Comparison of ENCODE assay signal across 31 cellular contexts in the genomic region with DNA sequence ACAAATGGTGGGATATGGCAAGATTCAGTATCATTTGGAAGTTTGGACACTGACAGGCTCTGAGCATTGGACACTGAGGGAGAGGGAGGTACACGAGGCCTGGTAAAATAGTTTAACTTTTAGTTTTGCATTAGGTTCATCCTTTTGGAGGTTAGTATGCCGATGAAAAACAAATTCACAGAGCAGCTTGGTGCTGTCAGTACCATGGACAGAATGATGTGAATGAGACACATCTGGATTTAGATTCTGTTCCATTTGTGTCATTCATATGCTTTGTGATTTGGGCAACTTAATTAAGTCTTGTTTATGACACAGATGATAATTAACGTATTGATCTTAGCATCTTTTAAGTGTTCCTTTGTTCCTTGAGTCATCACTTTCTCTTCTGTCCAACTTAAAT. TPM values are rescaled to one million over a fixed set of nuclear protein-coding genes. Genes with fewer than 3 reads are reported as not detected.
"Had no signal": no experiment of that assay in that cellular context is flagged by ENCODE, and none has a peak within 500 bp of the region (broad histone marks: within the 10 kb centered on the region; RNA-seq: fewer than 3 reads in every experiment).

No MANE protein-coding gene starts in this region.

- DNase-seq: activated B cell treated with CpG ODN at 0.5 μM for 24 hours; activated CD4-positive, alpha-beta memory T cell treated with anti-CD3 and anti-CD28 coated beads, Interleukin-2, amount 10 ng/mL, durations not matched to agents 7 days and 5 days; activated CD4-positive, alpha-beta T cell treated with anti-CD3 and anti-CD28 coated beads, Interleukin-2, amount 10 ng/mL, durations not matched to agents 7 days and 5 days; activated gamma-delta T cell; activated naive CD4-positive, alpha-beta T cell treated with anti-CD3 and anti-CD28 coated beads for 36 hours; activated T-cell treated with anti-CD3 and anti-CD28 coated beads for 4 hours; activated T-cell treated with anti-CD3 and anti-CD28 coated beads, Interleukin-2, amount 50 U/mL, for 48 hours; brain microvascular endothelial cell; cerebellar nuclear complex; colonic mucosa; NCI-H1092; NCI-H1417; NCI-H1930; NCI-H2107; NCI-H2171 treated with DMSO at 0.1 percent for 48 hours; NCI-H345; NCI-H510A; NCI-H526 treated with DMSO at 0.1 percent for 48 hours; NCI-H82; OCI-M1; SHP77; T-helper 2 cell; T1000 had no signal

- H3K36me3 ChIP-seq: brain microvascular endothelial cell, colonic mucosa, SJSA1 had no signal

- H3K27ac ChIP-seq: brain microvascular endothelial cell, colonic mucosa, SJSA1 had no signal

- H3K4me1 ChIP-seq: colonic mucosa, SJSA1 had no signal

- H3K27ac Mint-ChIP-seq: activated B cell treated with CpG ODN at 0.5 μM for 24 hours; activated CD4-positive, alpha-beta memory T cell treated with anti-CD3 and anti-CD28 coated beads, Interleukin-2, amount 10 ng/mL, durations not matched to agents 7 days and 5 days; activated CD4-positive, alpha-beta T cell treated with anti-CD3 and anti-CD28 coated beads, Interleukin-2, amount 10 ng/mL, durations not matched to agents 7 days and 5 days; activated naive CD4-positive, alpha-beta T cell treated with anti-CD3 and anti-CD28 coated beads for 36 hours; activated naive CD8-positive, alpha-beta T cell; activated T-helper 17 cell treated with anti-CD3 and anti-CD28 coated beads, Interleukin-2, amount 50 U/mL, for 72 hours had no signal

- H3K4me3 ChIP-seq: colonic mucosa, SJSA1 had no signal

- H3K27me3 ChIP-seq: brain microvascular endothelial cell, colonic mucosa, SJSA1 had no signal

- FAIRE-seq: RCC 7860, TTC549 had no signal

- H3K9me3 Mint-ChIP-seq: activated B cell treated with CpG ODN at 0.5 μM for 24 hours; activated CD4-positive, alpha-beta memory T cell treated with anti-CD3 and anti-CD28 coated beads, Interleukin-2, amount 10 ng/mL, durations not matched to agents 7 days and 5 days; activated CD4-positive, alpha-beta T cell treated with anti-CD3 and anti-CD28 coated beads, Interleukin-2, amount 10 ng/mL, durations not matched to agents 7 days and 5 days; activated naive CD4-positive, alpha-beta T cell treated with anti-CD3 and anti-CD28 coated beads for 36 hours; activated T-helper 17 cell treated with anti-CD3 and anti-CD28 coated beads, Interleukin-2, amount 50 U/mL, for 72 hours had no signal

- H3K4me3 Mint-ChIP-seq: activated B cell treated with CpG ODN at 0.5 μM for 24 hours; activated CD4-positive, alpha-beta memory T cell treated with anti-CD3 and anti-CD28 coated beads, Interleukin-2, amount 10 ng/mL, durations not matched to agents 7 days and 5 days; activated CD4-positive, alpha-beta T cell treated with anti-CD3 and anti-CD28 coated beads, Interleukin-2, amount 10 ng/mL, durations not matched to agents 7 days and 5 days; activated naive CD4-positive, alpha-beta T cell treated with anti-CD3 and anti-CD28 coated beads for 36 hours; activated naive CD8-positive, alpha-beta T cell; activated T-helper 17 cell treated with anti-CD3 and anti-CD28 coated beads, Interleukin-2, amount 50 U/mL, for 72 hours had no signal

- H3K9me3 ChIP-seq: colonic mucosa, SJSA1 had no signal

- H3K27me3 Mint-ChIP-seq: activated B cell treated with CpG ODN at 0.5 μM for 24 hours; activated CD4-positive, alpha-beta memory T cell treated with anti-CD3 and anti-CD28 coated beads, Interleukin-2, amount 10 ng/mL, durations not matched to agents 7 days and 5 days; activated CD4-positive, alpha-beta T cell treated with anti-CD3 and anti-CD28 coated beads, Interleukin-2, amount 10 ng/mL, durations not matched to agents 7 days and 5 days; activated naive CD8-positive, alpha-beta T cell; activated T-helper 17 cell treated with anti-CD3 and anti-CD28 coated beads, Interleukin-2, amount 50 U/mL, for 72 hours had no signal

- ATAC-seq: activated T-helper 17 cell treated with anti-CD3 and anti-CD28 coated beads, Interleukin-2, amount 50 U/mL, for 72 hours had no signal

RNA-seq across cellular contexts. Expression of gene CCDC196, which starts 55.5 kb away (rescaled TPM):
- total RNA-seq: activated B cell treated with CpG ODN at 0.5 μM for 24 hours; activated CD4-positive, alpha-beta memory T cell treated with anti-CD3 and anti-CD28 coated beads, Interleukin-2, amount 10 ng/mL, durations not matched to agents 7 days and 5 days; activated CD4-positive, alpha-beta T cell treated with anti-CD3 and anti-CD28 coated beads, Interleukin-2, amount 10 ng/mL, durations not matched to agents 7 days and 5 days; activated CD8-positive, alpha-beta memory T cell treated with anti-CD3 and anti-CD28 coated beads for 36 hours; activated naive CD4-positive, alpha-beta T cell treated with anti-CD3 and anti-CD28 coated beads for 36 hours; activated T-helper 17 cell treated with anti-CD3 and anti-CD28 coated beads, Interleukin-2, amount 50 U/mL, for 72 hours; cardiac septum; MCF 10A; SJSA1 had no signal
